In genomic region chr21:24844672-24845071, GRCh38 we compare ENCODE assay signal across 26 cellular contexts.
"Had no signal": no experiment of that assay in that cellular context is flagged by ENCODE, and none has a peak within 500 bp of the region (broad histone marks: within the 10 kb centered on the region; RNA-seq: fewer than 3 reads in every experiment).

No MANE protein-coding gene starts in this region.

- DNase-seq: activated CD4-positive, alpha-beta T cell treated with anti-CD3 and anti-CD28 coated beads, Interleukin-2, amount 50 U/mL, for 1 hour; activated CD8-positive, alpha-beta memory T cell treated with anti-CD3 and anti-CD28 coated beads, Interleukin-2, amount 10 ng/mL, durations not matched to agents 7 days and 5 days; activated CD8-positive, alpha-beta T cell treated with anti-CD3 and anti-CD28 coated beads, Interleukin-2, amount 10 ng/mL, durations not matched to agents 7 days and 5 days; activated naive CD4-positive, alpha-beta T cell; activated T-cell treated with anti-CD3 and anti-CD28 coated beads for 4 hours; activated T-cell treated with anti-CD3 and anti-CD28 coated beads, Interleukin-2, amount 50 U/mL, for 72 hours; anterior cingulate cortex; dermis blood vessel endothelial cell; effector CD4-positive, alpha-beta T cell; foreskin keratinocyte; left ventricle myocardium superior; mucosa of descending colon; stimulated activated CD4-positive, alpha-beta T cell treated with anti-CD3 and anti-CD28 coated beads, Interleukin-15, amount 100 ng/mL, for 24 hours; stimulated activated CD4-positive, alpha-beta T cell treated with anti-CD3 and anti-CD28 coated beads, Interleukin-2, amount 100 ng/mL, for 24 hours; stimulated activated naive B cell treated with anti-CD40 and anti-IgM and Interleukin-4, amounts not matched to agents 10 μg/mL and 1 μg/mL and 100 μg/mL, for 72 hours; stomach; thyroid gland; upper lobe of left lung had no signal

- ATAC-seq: activated CD8-positive, alpha-beta memory T cell treated with anti-CD3 and anti-CD28 coated beads, Interleukin-2, amount 10 ng/mL, durations not matched to agents 7 days and 5 days; activated CD8-positive, alpha-beta T cell treated with anti-CD3 and anti-CD28 coated beads, Interleukin-2, amount 10 ng/mL, durations not matched to agents 7 days and 5 days; activated T-cell treated with anti-CD3 and anti-CD28 coated beads, Interleukin-2, amount 50 U/mL, for 72 hours; foreskin keratinocyte; left ventricle myocardium superior; mucosa of descending colon; natural killer cell treated with Interleukin-12 subunit alpha and Interleukin-12 subunit beta and Interleukin-15 and Interleukin-18, amount 100 ng/mL, for 72 hours; stimulated activated naive B cell treated with anti-CD40 and anti-IgM and Interleukin-4, amounts not matched to agents 10 μg/mL and 1 μg/mL and 100 μg/mL, for 72 hours; WTC11 had no signal

- H3K4me3 ChIP-seq: esophagus muscularis mucosa, mucosa of descending colon, right atrium auricular region, stomach, thyroid gland, upper lobe of left lung, vagina had no signal

- H3K36me3 ChIP-seq: esophagus muscularis mucosa, right atrium auricular region, stomach, thyroid gland, upper lobe of left lung, vagina had no signal

- H3K9me3 ChIP-seq: right atrium auricular region, thyroid gland, vagina had no signal

- H3K27me3 ChIP-seq: esophagus muscularis mucosa, foreskin keratinocyte, right atrium auricular region, stomach, thyroid gland, upper lobe of left lung, vagina had no signal

- H3K4me1 ChIP-seq: esophagus muscularis mucosa, foreskin keratinocyte, right atrium auricular region, stomach, thyroid gland, upper lobe of left lung, vagina had no signal

- FAIRE-seq: bronchial epithelial cell, colon, islet of Langerhans had no signal

- H3K27ac ChIP-seq: esophagus muscularis mucosa, foreskin keratinocyte, right atrium auricular region, stomach, thyroid gland, upper lobe of left lung, vagina had no signal
